ENCODE assay signal across 9 cellular contexts in genomic region chr18:58493516-58494253, GRCh38.
A peak's percentile ranks its signal among the peaks of the same experiment; 100 is the strongest.
DNase-seq lines count a peak whose midpoint lies in the region; ATAC-seq and TF ChIP-seq lines count a peak whose summit lies in the region.
"Had no signal": no experiment of that assay in that cellular context is flagged by ENCODE, and none has a peak within 500 bp of the region (broad histone marks: within the 10 kb centered on the region; RNA-seq: fewer than 3 reads in every experiment).

No MANE protein-coding gene starts in this region.

- no peaks in the 10 kb centered on the region for H3K79me2 ChIP-seq in PC-9 (ENCODE audit: low read depth)
- no peaks in the 10 kb centered on the region for H3K79me2 ChIP-seq in neural cell (replicated peaks; ENCODE audit: insufficient read depth, low read length)

- no peaks in the 10 kb centered on the region for H3K36me3 Mint-ChIP-seq in activated T-cell treated with anti-CD3 and anti-CD28 coated beads, Interleukin-2, amount 50 U/mL, for 4 hours (ENCODE audit: insufficient read depth)

- no peak for TF ChIP-seq EP300 in neural cell (conservative IDR thresholded peaks at IDR 0.05; ENCODE audit: poor library complexity, severe bottlenecking)

- no peak overlapping the region for H3K9ac ChIP-seq in neural cell (ENCODE audit: low read length)

- H3K9me3 ChIP-seq in PC-9 (ENCODE audit: insufficient read depth, low read depth) (no peaks in the 10 kb centered on the region), neural cell (ENCODE audit: low read length) (no peaks in the 10 kb centered on the region)

- TF ChIP-seq CTCF in C4-2B (conservative IDR thresholded peaks at IDR 0.05) (peak; percentile 88), PC-9 (conservative IDR thresholded peaks at IDR 0.05) (peak; percentile 90), neural cell (IDR thresholded peaks at IDR 0.05; ENCODE audit: poor library complexity, severe bottlenecking) (peak; percentile 94)

- no peak overlapping the region for H3K4me3 ChIP-seq in PC-9
- H3K4me3 ChIP-seq in neural cell (ENCODE audit: low read length): no peak overlapping the region

- no peaks in the 10 kb centered on the region for H3F3A ChIP-seq in PC-9 (ENCODE audit: insufficient read depth, low read depth)
- no peaks in the 10 kb centered on the region for H3F3A ChIP-seq in neural cell (ENCODE audit: insufficient read depth, low read length, poor library complexity, severe bottlenecking)

- CTCF ChIA-PET in PC-9 (lab: Charles Lee): no interaction called here

- peak; percentile 54 for ATAC-seq in GM19463 (IDR thresholded peaks at IDR 0.05; ENCODE audit: unreplicated experiment)
- peak; percentile 85 to 92 for ATAC-seq in activated T-cell treated with anti-CD3 and anti-CD28 coated beads, Interleukin-2, amount 50 U/mL, for 4 hours

- peaks cover 27% of the 10 kb centered on the region for H3K27me3 Mint-ChIP-seq in activated T-cell treated with anti-CD3 and anti-CD28 coated beads, Interleukin-2, amount 50 U/mL, for 4 hours (ENCODE audit: low read depth)

- no peaks in the 10 kb centered on the region for H3K9me3 Mint-ChIP-seq in activated T-cell treated with anti-CD3 and anti-CD28 coated beads, Interleukin-2, amount 50 U/mL, for 4 hours

- no TSS peak for BruUV-seq in PC-9 (replicated peaks; lab: Mats Ljungman, UMichigan)

- TF ChIP-seq RAD21 in neural cell (conservative IDR thresholded peaks at IDR 0.05): peak; percentile 95

- H2AFZ ChIP-seq in PC-9: peak overlapping the region; percentile 28; the same call in 1 of the 2 replicates
- peak overlapping the region; percentile 15 for H2AFZ ChIP-seq in neural cell (ENCODE audit: low read depth, low read length)

- no peak overlapping the region for H3K27ac ChIP-seq in C4-2B
- H3K27ac ChIP-seq in PC-9: no peak overlapping the region
- H3K27ac ChIP-seq in neural cell (ENCODE audit: low read length): peak overlapping the region; percentile 18

- intact Hi-C loops in PC-9 (cut with micrococcal nuclease; ENCODE audit: unreplicated experiment): loop anchor here (1.0 to 10.0 kb wide), 2 partner anchors 93 to 449 kb away; partner anchors contain the start of gene NEDD4L

- H3K27me3 ChIP-seq in PC-9 (ENCODE audit: insufficient read depth, low read depth) (no peaks in the 10 kb centered on the region; the same call in 1 of the 2 replicates), neural cell (ENCODE audit: insufficient read depth, low read depth, low read length) (no peaks in the 10 kb centered on the region)

- peaks cover 9% of the 10 kb centered on the region for H3K4me1 Mint-ChIP-seq in activated T-cell treated with anti-CD3 and anti-CD28 coated beads, Interleukin-2, amount 50 U/mL, for 4 hours (ENCODE audit: low read depth)

- peak overlapping the region; percentile 58 for H3K4me2 ChIP-seq in PC-9
- no peak overlapping the region for H3K4me2 ChIP-seq in neural cell (ENCODE audit: low read length)

- H3K36me3 ChIP-seq in PC-9 (ENCODE audit: low read depth): no peaks in the 10 kb centered on the region
- no peaks in the 10 kb centered on the region for H3K36me3 ChIP-seq in neural cell (ENCODE audit: insufficient read depth, low read length)

- DNase-seq in KBM-7 (peak; percentile 78), PC-9 (peak; percentile 56 to 57), fibroblast of gingiva (ENCODE audit: low read depth) (peak; percentile 87)
- peak; percentile 60 for DNase-seq in activated T-cell treated with anti-CD3 and anti-CD28 coated beads, Interleukin-2, amount 50 U/mL, for 4 hours
- DNase-seq in stimulated activated naive CD4-positive, alpha-beta T cell treated with Interleukin-2 at 50 U/mL for 16 hours (lab: John Stamatoyannopoulos, UW): peak; percentile 57

- H4K20me1 ChIP-seq in PC-9 (ENCODE audit: insufficient read depth) (no peaks in the 10 kb centered on the region), neural cell (ENCODE audit: insufficient read depth) (no peaks in the 10 kb centered on the region)

- 0 out of 2 replicates have a peak, but pooled peaks cover 3% of the 10 kb centered on the region for H3K4me1 ChIP-seq in PC-9 (replicated peaks; ENCODE audit: insufficient read depth)

- no peak overlapping the region for H3K4me3 Mint-ChIP-seq in activated T-cell treated with anti-CD3 and anti-CD28 coated beads, Interleukin-2, amount 50 U/mL, for 4 hours
- H3K4me3 Mint-ChIP-seq: IgD-negative memory B cell had no signal

- in situ Hi-C loops in KBM-7 (cut with MboI; ENCODE audit: low pct_unique_long_range_greater_than_20kb, low sequenced_read_pairs): no loop called here

- H3K9me2 ChIP-seq in PC-9 (ENCODE audit: insufficient read depth) (no peaks in the 10 kb centered on the region), neural cell (ENCODE audit: insufficient read depth, low read length) (no peaks in the 10 kb centered on the region)

- POLR2A ChIA-PET in PC-9 (lab: Charles Lee; ENCODE audit: unreplicated experiment): no interaction called here

TF ChIP-seq in neural cell, 6 proteins besides CTCF, POLR2A, EP300 and RAD21:
- TF ChIP-seq POLR2AphosphoS5 (IDR thresholded peaks at IDR 0.05): no peak
- TF ChIP-seq REST (IDR thresholded peaks at IDR 0.05; ENCODE audit: borderline replicate concordance): no peak
- TF ChIP-seq MXI1 (conservative IDR thresholded peaks at IDR 0.05; ENCODE audit: poor library complexity, severe bottlenecking): peak; percentile 35
- no peak for TF ChIP-seq EZH2 (IDR thresholded peaks at IDR 0.05; ENCODE audit: borderline replicate concordance, insufficient read depth, low read length, poor library complexity, severe bottlenecking)
- peak; percentile 97 for TF ChIP-seq SMC3 (conservative IDR thresholded peaks at IDR 0.05; ENCODE audit: poor library complexity)
